In the genomic region with DNA sequence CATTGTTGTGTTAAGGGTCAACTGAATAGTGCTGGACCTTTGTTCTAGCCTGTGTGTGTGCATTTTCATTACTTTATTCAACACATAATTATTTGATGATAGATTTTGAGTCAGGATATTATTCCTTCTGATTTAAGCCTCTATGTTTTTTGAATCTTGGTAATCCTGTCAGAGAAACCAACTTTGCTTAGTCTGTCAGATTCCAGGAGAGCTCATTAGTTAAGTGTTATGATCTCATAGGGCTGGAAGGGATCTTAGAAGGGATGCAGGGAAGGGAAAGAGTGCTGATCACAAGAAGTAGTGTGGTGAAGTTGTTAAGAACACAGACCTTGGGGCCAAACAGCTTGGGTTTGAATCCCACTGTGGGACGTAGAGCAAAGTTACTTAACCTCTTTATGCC, we compare ENCODE assay signal across 30 cellular contexts.
"Had no signal": no experiment of that assay in that cellular context is flagged by ENCODE, and none has a peak within 500 bp of the region (broad histone marks: within the 10 kb centered on the region; RNA-seq: fewer than 3 reads in every experiment).

No MANE protein-coding gene starts in this region.

- H3K27ac Mint-ChIP-seq: mesothelial cell of epicardium; naive B cell; natural killer cell; nephron progenitor cell; neural progenitor cell; progenitor cell of endocrine pancreas; stimulated activated effector memory CD8-positive, alpha-beta T cell treated with anti-CD3 and anti-CD28 coated beads, Interleukin-12 subunit alpha, Interleukin-12 subunit beta, amount 100 ng/mL, for 72 hours; stimulated activated naive CD8-positive, alpha-beta T cell treated with anti-CD3 and anti-CD28 coated beads, Interleukin-15, Interleukin-2, amounts not matched to agents 100 ng/mL and 50 ng/mL, for 24 hours had no signal

- H2AFZ ChIP-seq: neural progenitor cell had no signal

- H3K27me3 Mint-ChIP-seq: progenitor cell of endocrine pancreas; stimulated activated naive CD8-positive, alpha-beta T cell treated with anti-CD3 and anti-CD28 coated beads, Interleukin-15, Interleukin-2, amounts not matched to agents 100 ng/mL and 50 ng/mL, for 24 hours had no signal

- H3K9me3 ChIP-seq: left lung, lower lobe of right lung, neutrophil, suprapubic skin, thoracic aorta, tibial artery, upper lobe of right lung had no signal

- H3K36me3 ChIP-seq: left lung, lower lobe of right lung, neural progenitor cell, neutrophil, ovary, suprapubic skin, thoracic aorta, tibial artery, upper lobe of right lung had no signal

- H3K36me3 Mint-ChIP-seq: mesothelial cell of epicardium; natural killer cell; stimulated activated effector memory CD8-positive, alpha-beta T cell treated with anti-CD3 and anti-CD28 coated beads, Interleukin-12 subunit alpha, Interleukin-12 subunit beta, amount 100 ng/mL, for 72 hours had no signal

- H3K4me3 Mint-ChIP-seq: mesothelial cell of epicardium; naive B cell; natural killer cell; nephron progenitor cell; neural progenitor cell; stimulated activated effector memory CD8-positive, alpha-beta T cell treated with anti-CD3 and anti-CD28 coated beads, Interleukin-12 subunit alpha, Interleukin-12 subunit beta, amount 100 ng/mL, for 72 hours; stimulated activated naive CD8-positive, alpha-beta T cell treated with anti-CD3 and anti-CD28 coated beads, Interleukin-15, Interleukin-2, amounts not matched to agents 100 ng/mL and 50 ng/mL, for 24 hours had no signal

- H3K9me3 Mint-ChIP-seq: natural killer cell; stimulated activated effector memory CD8-positive, alpha-beta T cell treated with anti-CD3 and anti-CD28 coated beads, Interleukin-12 subunit alpha, Interleukin-12 subunit beta, amount 100 ng/mL, for 72 hours had no signal

- H3K4me1 Mint-ChIP-seq: naive B cell; natural killer cell; nephron progenitor cell; stimulated activated effector memory CD8-positive, alpha-beta T cell treated with anti-CD3 and anti-CD28 coated beads, Interleukin-12 subunit alpha, Interleukin-12 subunit beta, amount 100 ng/mL, for 72 hours had no signal

- H3K4me3 ChIP-seq: left lung, lower lobe of right lung, neural progenitor cell, ovary, skin epidermis, suprapubic skin, thoracic aorta, tibial artery, upper lobe of right lung had no signal

- H3K27ac ChIP-seq: left lung, lower lobe of right lung, neural progenitor cell, neutrophil, ovary, skin epidermis, suprapubic skin, thoracic aorta, tibial artery, upper lobe of right lung had no signal

- H3K27me3 ChIP-seq: left lung, neural progenitor cell, ovary, suprapubic skin, tibial artery, upper lobe of right lung had no signal

- H3K4me1 ChIP-seq: left lung, lower lobe of right lung, suprapubic skin, tibial artery, upper lobe of right lung had no signal

- ATAC-seq: left cardiac atrium; left lung; lower lobe of right lung; natural killer cell; right cardiac atrium; sciatic nerve; stimulated activated effector memory CD8-positive, alpha-beta T cell treated with anti-CD3 and anti-CD28 coated beads, Interleukin-12 subunit alpha, Interleukin-12 subunit beta, amount 100 ng/mL, for 72 hours; upper lobe of right lung had no signal

- DNase-seq: hippocampal formation; kidney glomerular epithelial cell; left cardiac atrium; left lung; lower lobe of right lung; mammary epithelial cell; mesenchymal stem cell; naive B cell; natural killer cell; nephron progenitor cell; occipital lobe; ovary; right cardiac atrium; stimulated activated CD4-positive, alpha-beta T cell treated with anti-CD3 and anti-CD28 coated beads, Interleukin-12 subunit alpha, Interleukin-12 subunit beta, amount 100 ng/mL, for 4 hours; stimulated activated CD4-positive, alpha-beta T cell treated with anti-CD3 and anti-CD28 coated beads, Interleukin-15, amount 100 ng/mL, for 24 hours; stimulated activated CD4-positive, alpha-beta T cell treated with anti-CD3 and anti-CD28 coated beads, Interleukin-4, amount 100 ng/mL, for 24 hours; stimulated activated naive CD4-positive, alpha-beta T cell; tibial artery; trophoblast cell; upper lobe of right lung had no signal

- H3K4me2 ChIP-seq: neural progenitor cell had no signal
